ENCODE assay signal across 1 cellular context in genomic region chr2:84029903-84030559, GRCh38.
TF ChIP-seq lines count a peak whose summit lies in the region.

No MANE protein-coding gene starts in this region.

TF ChIP-seq in GM23338, 12 proteins besides CTCF, POLR2A, EP300 and RAD21 (continued from another document):
- no peak for TF ChIP-seq ZNF462 (CRISPR knock-in tag; IDR thresholded peaks at IDR 0.05)
